23 cellular contexts compared by ENCODE assay signal in the genomic region with DNA sequence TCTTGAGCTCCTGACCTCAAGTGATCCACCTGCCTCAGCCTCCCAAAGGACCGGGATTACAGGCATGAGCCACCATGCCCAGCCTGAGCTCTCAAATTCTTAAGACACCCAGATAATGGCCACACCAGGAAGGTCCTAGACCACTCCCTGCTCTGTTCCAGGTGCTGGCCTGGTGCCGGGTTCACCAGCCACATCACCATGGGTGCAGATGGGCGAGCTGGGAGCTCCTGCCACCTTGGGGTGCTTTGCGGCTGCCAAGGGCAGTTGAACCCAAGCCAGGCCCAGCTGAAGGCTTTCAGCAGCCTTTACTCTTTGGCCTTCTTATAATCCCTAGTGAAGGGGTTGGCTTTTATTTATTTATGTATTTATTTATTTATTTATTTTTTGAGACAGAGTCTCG. TPM values are rescaled to one million over a fixed set of nuclear protein-coding genes. Genes with fewer than 3 reads are reported as not detected.
"Had no signal": no experiment of that assay in that cellular context is flagged by ENCODE, and none has a peak within 500 bp of the region (broad histone marks: within the 10 kb centered on the region; RNA-seq: fewer than 3 reads in every experiment).

No MANE protein-coding gene starts in this region.

- H3K4me3 ChIP-seq: gastroesophageal sphincter, heart left ventricle, hepatocyte, lung, mucosa of descending colon, pancreas, right atrium auricular region, smooth muscle cell, testis, tibial artery, upper lobe of left lung had no signal

- H3K27ac ChIP-seq: gastroesophageal sphincter, heart left ventricle, hepatocyte, neutrophil, testis, tibial artery, upper lobe of left lung had no signal

- H3K36me3 ChIP-seq: gastroesophageal sphincter, heart left ventricle, neutrophil, pancreas, right atrium auricular region, tibial artery, upper lobe of left lung had no signal

- ATAC-seq: heart left ventricle, left colon, left ventricle myocardium superior, pancreas had no signal

- H3K27me3 ChIP-seq: heart left ventricle, hepatocyte, pancreas, right atrium auricular region, testis, upper lobe of left lung had no signal

- DNase-seq: cortex of kidney; effector CD4-positive, alpha-beta T cell; kidney glomerular epithelial cell; left colon; left ventricle myocardium superior; stimulated activated CD4-positive, alpha-beta T cell treated with anti-CD3 and anti-CD28 coated beads, Interleukin-12 subunit alpha, Interleukin-12 subunit beta, amount 100 ng/mL, for 4 hours; stimulated activated CD4-positive, alpha-beta T cell treated with anti-CD3 and anti-CD28 coated beads, Interleukin-1b, Interleukin-23, amount 100 ng/mL, for 48 hours; stimulated activated CD4-positive, alpha-beta T cell treated with anti-CD3 and anti-CD28 coated beads, Interleukin-4, amount 100 ng/mL, for 1 hour; stimulated activated CD8-positive, alpha-beta memory T cell treated with anti-CD3 and anti-CD28 coated beads, Interleukin-4, amount 100 ng/mL, for 48 hours; testis; upper lobe of left lung had no signal

- H3K9me3 ChIP-seq: gastroesophageal sphincter, heart left ventricle, mucosa of descending colon, neutrophil, pancreas, right atrium auricular region, testis, tibial artery, upper lobe of left lung had no signal

RNA-seq across cellular contexts. Expression of a gene that starts 4.9 kb away (rescaled TPM):
- total RNA-seq: dermis microvascular lymphatic vessel endothelial cell, fibroblast of villous mesenchyme had no signal
